In the genomic region with DNA sequence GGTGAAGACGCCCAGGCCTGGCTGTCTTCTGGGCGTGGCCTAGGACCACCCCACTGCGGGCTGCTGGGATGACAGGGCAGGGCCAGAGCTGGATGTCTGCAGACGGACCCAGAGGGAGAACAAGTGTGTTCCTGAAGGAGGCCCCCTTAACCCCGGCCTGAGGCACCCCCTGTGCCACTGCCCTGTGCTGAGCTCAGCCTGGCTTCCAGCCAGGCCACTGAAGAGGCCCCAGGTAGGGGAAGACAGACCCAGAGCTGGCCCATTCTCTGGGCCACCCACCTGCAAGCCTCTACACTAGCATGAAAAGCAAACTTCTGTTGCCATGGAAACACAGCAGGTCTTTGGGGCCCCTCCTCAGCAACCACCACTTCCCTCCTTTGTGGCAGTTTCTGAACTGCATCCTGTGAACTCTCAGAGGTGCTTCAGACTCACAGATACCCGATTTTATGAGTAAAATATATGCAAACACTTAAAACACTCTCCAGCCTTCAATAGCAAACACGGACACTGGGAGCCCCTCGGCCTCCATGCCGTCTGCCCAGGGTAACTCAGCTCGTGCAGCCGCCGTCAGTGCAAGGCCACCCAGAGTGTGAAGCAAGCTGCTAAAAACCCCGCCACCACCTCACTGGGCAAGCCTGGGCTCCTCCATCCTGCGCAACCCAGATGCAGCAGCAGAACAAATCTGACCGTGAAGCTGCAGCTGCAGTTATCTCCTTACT, we compare ENCODE assay signal across 8 cellular contexts. TPM values are rescaled to one million over a fixed set of nuclear protein-coding genes. Genes with fewer than 3 reads are reported as not detected.
A peak's percentile ranks its signal among the peaks of the same experiment; 100 is the strongest.
DNase-seq lines count a peak whose midpoint lies in the region; ATAC-seq and TF ChIP-seq lines count a peak whose summit lies in the region.

No MANE protein-coding gene starts in this region.

- H3K4me1 Mint-ChIP-seq in CD4-positive, alpha-beta memory T cell, result peaks cover 34 to 39% (median 37%) of the 10 kb centered on the region in 4 donors

- peak overlapping the region in 5 of 8 donors; percentile 80 to 89 (median 85) for H3K4me3 Mint-ChIP-seq in CD4-positive, alpha-beta memory T cell

- no peaks in the 10 kb centered on the region for H3K27me3 Mint-ChIP-seq in CD4-positive, alpha-beta memory T cell

- in situ Hi-C loops in brain microvascular endothelial cell (cut with HindIII; ENCODE audit: low pct_ligation_motif_present, low sequenced_read_pairs) (no loop called here), gastrocnemius medialis (cut with MboI; ENCODE audit: low sequenced_read_pairs in 4 of 4) (loop anchor here in 2 of 4 donors (10.0 kb wide), 1 partner anchor 165 kb away; no protein-coding TSS in a partner anchor)

- no peak overlapping the region for H3K27ac Mint-ChIP-seq in CD4-positive, alpha-beta memory T cell

- TF ChIP-seq CTCF in brain microvascular endothelial cell (IDR thresholded peaks at IDR 0.05; ENCODE audit: low read depth, low read length, missing control alignments) (no peak), gastrocnemius medialis (IDR thresholded peaks at IDR 0.05 in 4 of 5, conservative IDR thresholded peaks at IDR 0.05 in 1 of 5) (no peak)

- no peaks in the 10 kb centered on the region for H3K36me3 ChIP-seq in CD4-positive, alpha-beta memory T cell (ENCODE audit: insufficient read depth, low read length)
- H3K36me3 ChIP-seq in brain microvascular endothelial cell (replicated peaks) (no peaks in the 10 kb centered on the region), gastrocnemius medialis (no peaks in the 10 kb centered on the region)

- DNase-seq in CD4-positive, alpha-beta memory T cell, result peak; percentile 90 to 96 (median 95)
- DNase-seq in T-helper 2 cell (peak; percentile 38 to 96 (median 73)), brain microvascular endothelial cell (no peak), gastrocnemius medialis (no peak)
- peak; percentile 95 for DNase-seq in central memory CD4-positive, alpha-beta T cell
- peak; percentile 19 to 30 for DNase-seq in stimulated activated CD4-positive, alpha-beta T cell treated with anti-CD3 and anti-CD28 coated beads, Interleukin-1b, Interleukin-23, amount 100 ng/mL, for 4 hours (ENCODE audit: low read depth in 2 of 2)

- POLR2A ChIA-PET in CD4-positive, alpha-beta memory T cell (lab: Charles Lee; ENCODE audit: partially characterized antibody), result interaction anchor here (0.7 to 18.1 kb wide), 29 partner anchors 7 to 928 kb away, joined by 3 to 415 read pairs (median 6); a partner anchor contains a TSS

- no peaks in the 10 kb centered on the region for H3K9me3 ChIP-seq in CD4-positive, alpha-beta memory T cell (ENCODE audit: control insufficient read depth in 1 of 2, low read length in 2 of 2)
- no peaks in the 10 kb centered on the region for H3K9me3 ChIP-seq in gastrocnemius medialis

- ATAC-seq in GM19455 (IDR thresholded peaks at IDR 0.05; ENCODE audit: unreplicated experiment) (peak; percentile 88), HG03520 (IDR thresholded peaks at IDR 0.05; ENCODE audit: unreplicated experiment) (peak; percentile 96), gastrocnemius medialis (no peak)

- H3K4me3 ChIP-seq in CD4-positive, alpha-beta memory T cell (ENCODE audit: low read length in 2 of 2), result peak overlapping the region; percentile 25 to 47
- H3K4me3 ChIP-seq in brain microvascular endothelial cell (ENCODE audit: low read depth, low read length) (no peak overlapping the region), gastrocnemius medialis (no peak overlapping the region)

- peaks cover 84% of the 10 kb centered on the region for H3K4me1 ChIP-seq in CD4-positive, alpha-beta memory T cell (ENCODE audit: insufficient read depth, low read length)
- no peaks in the 10 kb centered on the region for H3K4me1 ChIP-seq in gastrocnemius medialis

- no peak for TF ChIP-seq POLR2A in gastrocnemius medialis (IDR thresholded peaks at IDR 0.05)

- peaks cover 0 to 3% (median 0%) of the 10 kb centered on the region in 8 donors for H3K9me3 Mint-ChIP-seq in CD4-positive, alpha-beta memory T cell

- intact Hi-C loops in CD4-positive, alpha-beta memory T cell (cut with micrococcal nuclease), result loop anchor here (1.0 to 5.0 kb wide), 4 partner anchors 32 to 69 kb away; a partner anchor contains a TSS
- intact Hi-C loops in gastrocnemius medialis (cut with DNase I; ENCODE audit: low total_unique reads), result loop anchor here (10.0 kb wide), 1 partner anchor 285 kb away; no protein-coding TSS in a partner anchor

- no peaks in the 10 kb centered on the region for H3K27me3 ChIP-seq in CD4-positive, alpha-beta memory T cell (ENCODE audit: insufficient read depth, low read length)
- H3K27me3 ChIP-seq in brain microvascular endothelial cell (replicated peaks) (no peaks in the 10 kb centered on the region), gastrocnemius medialis (no peaks in the 10 kb centered on the region)

- CTCF ChIA-PET in CD4-positive, alpha-beta memory T cell (lab: Charles Lee; ENCODE audit: partially characterized antibody), result interaction anchor here (1.0 to 7.5 kb wide), 15 partner anchors 9 to 162 kb away, joined by 3 to 80 read pairs (median 5); no protein-coding TSS in a partner anchor

- peaks cover 7 to 11% of the 10 kb centered on the region in 2 donors for H3K36me3 Mint-ChIP-seq in CD4-positive, alpha-beta memory T cell

- H3K27ac ChIP-seq in CD4-positive, alpha-beta memory T cell (ENCODE audit: low read depth, low read length), result peak overlapping the region; percentile 88
- H3K27ac ChIP-seq in brain microvascular endothelial cell (no peak overlapping the region), gastrocnemius medialis (no peak overlapping the region)

RNA-seq across cellular contexts. Expression of a gene that starts 42.5 kb away (rescaled TPM):
- total RNA-seq in CD4-positive, alpha-beta memory T cell, result 10 to 100 TPM; 30.3 to 34.8 TPM
- polyA plus RNA-seq in CD4-positive, alpha-beta memory T cell, result 100 to 1,000 TPM in 1 of 2 donors, 10 to 100 TPM in 1; 89.7 to 230 TPM
- 1 to 10 TPM; 3.7 to 8.8 (median 7.3) TPM for total RNA-seq in gastrocnemius medialis

Comparison
In these comparisons a context has a peak if more than half of its experiments do, and no peak if none do; other contexts are left out.
1. DNase-seq: peak in CD4-positive, alpha-beta memory T cell (5 of 5), T-helper 2 cell (5 of 5), central memory CD4-positive, alpha-beta T cell (single experiment) and stimulated activated CD4-positive, alpha-beta T cell treated with anti-CD3 and anti-CD28 coated beads, Interleukin-1b, Interleukin-23, amount 100 ng/mL, for 4 hours (2 of 2); none in brain microvascular endothelial cell (single experiment) and gastrocnemius medialis (0 of 2).
2. H3K4me3 ChIP-seq: peak in CD4-positive, alpha-beta memory T cell (2 of 2); none in brain microvascular endothelial cell (single experiment) and gastrocnemius medialis (0 of 4).
3. ATAC-seq: peak in GM19455 (single experiment) and HG03520 (single experiment); none in gastrocnemius medialis (0 of 2).